1 cellular context compared by ENCODE assay signal in the genomic region with DNA sequence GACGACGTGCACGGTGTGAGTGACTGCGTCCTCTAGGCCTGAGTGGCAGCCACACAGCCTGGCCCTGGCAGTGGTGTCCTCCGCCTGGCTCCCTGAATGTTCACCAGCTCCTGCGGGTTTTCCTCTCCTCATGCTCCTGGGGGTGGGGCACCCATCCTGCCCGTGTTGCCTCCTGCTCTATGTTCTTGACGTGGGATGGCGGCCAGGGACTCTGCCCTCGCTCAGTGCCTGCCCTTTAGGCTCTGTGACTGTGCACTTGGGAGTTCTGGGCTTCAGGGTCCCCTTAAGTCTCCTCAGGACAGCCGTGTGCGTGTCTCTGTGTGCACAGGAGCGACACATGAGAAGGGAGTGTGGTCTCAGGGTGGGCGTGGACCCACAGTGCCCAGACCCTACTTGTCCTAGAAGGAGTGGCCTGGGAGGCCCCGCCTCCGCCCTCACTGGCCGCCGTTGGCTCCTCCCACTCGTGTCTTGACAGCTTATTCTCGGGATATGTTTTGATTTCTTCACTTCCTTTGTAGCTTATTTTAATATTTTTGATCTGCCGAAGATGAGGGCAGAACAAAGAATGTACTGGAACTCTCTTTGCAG.
TF ChIP-seq lines count a peak whose summit lies in the region.

No MANE protein-coding gene starts in this region.

TF ChIP-seq in HepG2, 621 proteins besides CTCF, POLR2A, EP300 and RAD21 (continued from another document and continues in another):
- no peak for TF ChIP-seq ZNF232 (CRISPR knock-in tag; IDR thresholded peaks at IDR 0.05; ENCODE audit: borderline replicate concordance)
- TF ChIP-seq TOE1 (CRISPR knock-in tag; IDR thresholded peaks at IDR 0.05): no peak
- no peak for TF ChIP-seq NR2F1 (CRISPR knock-in tag; IDR thresholded peaks at IDR 0.05)
- TF ChIP-seq, protein P1, sequence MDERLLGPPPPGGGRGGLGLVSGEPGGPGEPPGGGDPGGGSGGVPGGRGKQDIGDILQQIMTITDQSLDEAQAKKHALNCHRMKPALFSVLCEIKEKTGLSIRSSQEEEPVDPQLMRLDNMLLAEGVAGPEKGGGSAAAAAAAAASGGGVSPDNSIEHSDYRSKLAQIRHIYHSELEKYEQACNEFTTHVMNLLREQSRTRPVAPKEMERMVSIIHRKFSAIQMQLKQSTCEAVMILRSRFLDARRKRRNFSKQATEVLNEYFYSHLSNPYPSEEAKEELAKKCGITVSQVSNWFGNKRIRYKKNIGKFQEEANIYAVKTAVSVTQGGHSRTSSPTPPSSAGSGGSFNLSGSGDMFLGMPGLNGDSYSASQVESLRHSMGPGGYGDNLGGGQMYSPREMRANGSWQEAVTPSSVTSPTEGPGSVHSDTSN (CRISPR knock-in tag; IDR thresholded peaks at IDR 0.05): no peak
- no peak for TF ChIP-seq ZNF549 (CRISPR knock-in tag; IDR thresholded peaks at IDR 0.05)
- TF ChIP-seq, protein P2, sequence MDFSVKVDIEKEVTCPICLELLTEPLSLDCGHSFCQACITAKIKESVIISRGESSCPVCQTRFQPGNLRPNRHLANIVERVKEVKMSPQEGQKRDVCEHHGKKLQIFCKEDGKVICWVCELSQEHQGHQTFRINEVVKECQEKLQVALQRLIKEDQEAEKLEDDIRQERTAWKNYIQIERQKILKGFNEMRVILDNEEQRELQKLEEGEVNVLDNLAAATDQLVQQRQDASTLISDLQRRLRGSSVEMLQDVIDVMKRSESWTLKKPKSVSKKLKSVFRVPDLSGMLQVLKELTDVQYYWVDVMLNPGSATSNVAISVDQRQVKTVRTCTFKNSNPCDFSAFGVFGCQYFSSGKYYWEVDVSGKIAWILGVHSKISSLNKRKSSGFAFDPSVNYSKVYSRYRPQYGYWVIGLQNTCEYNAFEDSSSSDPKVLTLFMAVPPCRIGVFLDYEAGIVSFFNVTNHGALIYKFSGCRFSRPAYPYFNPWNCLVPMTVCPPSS (IDR thresholded peaks at IDR 0.05): no peak
- TF ChIP-seq ETV5 (CRISPR knock-in tag; IDR thresholded peaks at IDR 0.05; ENCODE audit: borderline replicate concordance): no peak
- TF ChIP-seq ZNF713 (CRISPR knock-in tag; IDR thresholded peaks at IDR 0.05): no peak
- TF ChIP-seq ZNF331 (CRISPR knock-in tag; IDR thresholded peaks at IDR 0.05): no peak
- TF ChIP-seq ZNF274 (CRISPR knock-in tag; IDR thresholded peaks at IDR 0.05): no peak
- no peak for TF ChIP-seq SETDB1 (CRISPR knock-in tag; IDR thresholded peaks at IDR 0.05; ENCODE audit: borderline replicate concordance)
- TF ChIP-seq, protein P3, sequence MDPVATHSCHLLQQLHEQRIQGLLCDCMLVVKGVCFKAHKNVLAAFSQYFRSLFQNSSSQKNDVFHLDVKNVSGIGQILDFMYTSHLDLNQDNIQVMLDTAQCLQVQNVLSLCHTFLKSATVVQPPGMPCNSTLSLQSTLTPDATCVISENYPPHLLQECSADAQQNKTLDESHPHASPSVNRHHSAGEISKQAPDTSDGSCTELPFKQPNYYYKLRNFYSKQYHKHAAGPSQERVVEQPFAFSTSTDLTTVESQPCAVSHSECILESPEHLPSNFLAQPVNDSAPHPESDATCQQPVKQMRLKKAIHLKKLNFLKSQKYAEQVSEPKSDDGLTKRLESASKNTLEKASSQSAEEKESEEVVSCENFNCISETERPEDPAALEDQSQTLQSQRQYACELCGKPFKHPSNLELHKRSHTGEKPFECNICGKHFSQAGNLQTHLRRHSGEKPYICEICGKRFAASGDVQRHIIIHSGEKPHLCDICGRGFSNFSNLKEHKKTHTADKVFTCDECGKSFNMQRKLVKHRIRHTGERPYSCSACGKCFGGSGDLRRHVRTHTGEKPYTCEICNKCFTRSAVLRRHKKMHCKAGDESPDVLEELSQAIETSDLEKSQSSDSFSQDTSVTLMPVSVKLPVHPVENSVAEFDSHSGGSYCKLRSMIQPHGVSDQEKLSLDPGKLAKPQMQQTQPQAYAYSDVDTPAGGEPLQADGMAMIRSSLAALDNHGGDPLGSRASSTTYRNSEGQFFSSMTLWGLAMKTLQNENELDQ (CRISPR knock-in tag; IDR thresholded peaks at IDR 0.05; ENCODE audit: borderline replicate concordance): no peak
- no peak for TF ChIP-seq REPIN1 (CRISPR knock-in tag; IDR thresholded peaks at IDR 0.05; ENCODE audit: borderline replicate concordance, low read depth)
- no peak for TF ChIP-seq MED13 (CRISPR knock-in tag; IDR thresholded peaks at IDR 0.05)
- TF ChIP-seq, protein P4, sequence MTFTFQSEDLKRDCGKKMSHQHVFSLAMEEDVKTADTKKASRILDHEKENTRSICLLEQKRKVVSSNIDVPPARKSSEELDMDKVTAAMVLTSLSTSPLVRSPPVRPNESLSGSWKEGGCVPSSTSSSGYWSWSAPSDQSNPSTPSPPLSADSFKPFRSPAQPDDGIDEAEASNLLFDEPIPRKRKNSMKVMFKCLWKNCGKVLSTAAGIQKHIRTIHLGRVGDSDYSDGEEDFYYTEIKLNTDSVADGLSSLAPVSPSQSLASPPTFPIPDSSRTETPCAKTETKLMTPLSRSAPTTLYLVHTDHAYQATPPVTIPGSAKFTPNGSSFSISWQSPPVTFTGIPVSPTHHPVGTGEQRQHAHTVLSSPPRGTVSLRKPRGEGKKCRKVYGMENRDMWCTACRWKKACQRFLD (CRISPR knock-in tag; IDR thresholded peaks at IDR 0.05; ENCODE audit: borderline replicate concordance): no peak
- TF ChIP-seq, protein P5, sequence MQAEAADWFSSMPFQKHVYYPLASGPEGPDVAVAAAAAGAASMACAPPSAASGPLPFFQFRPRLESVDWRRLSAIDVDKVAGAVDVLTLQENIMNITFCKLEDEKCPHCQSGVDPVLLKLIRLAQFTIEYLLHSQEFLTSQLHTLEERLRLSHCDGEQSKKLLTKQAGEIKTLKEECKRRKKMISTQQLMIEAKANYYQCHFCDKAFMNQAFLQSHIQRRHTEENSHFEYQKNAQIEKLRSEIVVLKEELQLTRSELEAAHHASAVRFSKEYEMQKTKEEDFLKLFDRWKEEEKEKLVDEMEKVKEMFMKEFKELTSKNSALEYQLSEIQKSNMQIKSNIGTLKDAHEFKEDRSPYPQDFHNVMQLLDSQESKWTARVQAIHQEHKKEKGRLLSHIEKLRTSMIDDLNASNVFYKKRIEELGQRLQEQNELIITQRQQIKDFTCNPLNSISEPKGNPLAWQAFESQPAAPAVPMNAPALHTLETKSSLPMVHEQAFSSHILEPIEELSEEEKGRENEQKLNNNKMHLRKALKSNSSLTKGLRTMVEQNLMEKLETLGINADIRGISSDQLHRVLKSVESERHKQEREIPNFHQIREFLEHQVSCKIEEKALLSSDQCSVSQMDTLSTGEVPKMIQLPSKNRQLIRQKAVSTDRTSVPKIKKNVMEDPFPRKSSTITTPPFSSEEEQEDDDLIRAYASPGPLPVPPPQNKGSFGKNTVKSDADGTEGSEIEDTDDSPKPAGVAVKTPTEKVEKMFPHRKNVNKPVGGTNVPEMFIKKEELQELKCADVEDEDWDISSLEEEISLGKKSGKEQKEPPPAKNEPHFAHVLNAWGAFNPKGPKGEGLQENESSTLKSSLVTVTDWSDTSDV (CRISPR knock-in tag; IDR thresholded peaks at IDR 0.05): no peak
- no peak for TF ChIP-seq HOXA5 (CRISPR knock-in tag; IDR thresholded peaks at IDR 0.05)
- TF ChIP-seq ZSCAN31 (CRISPR knock-in tag; IDR thresholded peaks at IDR 0.05; ENCODE audit: low read depth): no peak
- no peak for TF ChIP-seq EED (CRISPR knock-in tag; IDR thresholded peaks at IDR 0.05)
- TF ChIP-seq MYC (CRISPR knock-in tag; IDR thresholded peaks at IDR 0.05; ENCODE audit: borderline replicate concordance): peak; percentile 49; the same call in 1 of the 2 replicates
- TF ChIP-seq SALL1 (CRISPR knock-in tag; IDR thresholded peaks at IDR 0.05): no peak; the same call in none of the 2 replicates
- peak; percentile 79; the same call in 1 of the 2 replicates for TF ChIP-seq SAP130 (CRISPR knock-in tag; IDR thresholded peaks at IDR 0.05; ENCODE audit: low read depth)
- TF ChIP-seq ERF (CRISPR knock-in tag; IDR thresholded peaks at IDR 0.05): 0 out of 2 replicates have a peak, but pooled peaks have one; percentile 22
- TF ChIP-seq MXI1 (IDR thresholded peaks at IDR 0.05; ENCODE audit: borderline replicate concordance, low read depth, low read length): peak; percentile 62; the same call in 1 of the 3 replicates
- no peak for TF ChIP-seq TOPORS (CRISPR knock-in tag; IDR thresholded peaks at IDR 0.05)
- TF ChIP-seq HDAC6 (IDR thresholded peaks at IDR 0.05; ENCODE audit: low read depth, low read length): no peak
- no peak for TF ChIP-seq CREM (IDR thresholded peaks at IDR 0.05)
- no peak for TF ChIP-seq CREM (CRISPR knock-in tag; IDR thresholded peaks at IDR 0.05)
- TF ChIP-seq, protein P6, sequence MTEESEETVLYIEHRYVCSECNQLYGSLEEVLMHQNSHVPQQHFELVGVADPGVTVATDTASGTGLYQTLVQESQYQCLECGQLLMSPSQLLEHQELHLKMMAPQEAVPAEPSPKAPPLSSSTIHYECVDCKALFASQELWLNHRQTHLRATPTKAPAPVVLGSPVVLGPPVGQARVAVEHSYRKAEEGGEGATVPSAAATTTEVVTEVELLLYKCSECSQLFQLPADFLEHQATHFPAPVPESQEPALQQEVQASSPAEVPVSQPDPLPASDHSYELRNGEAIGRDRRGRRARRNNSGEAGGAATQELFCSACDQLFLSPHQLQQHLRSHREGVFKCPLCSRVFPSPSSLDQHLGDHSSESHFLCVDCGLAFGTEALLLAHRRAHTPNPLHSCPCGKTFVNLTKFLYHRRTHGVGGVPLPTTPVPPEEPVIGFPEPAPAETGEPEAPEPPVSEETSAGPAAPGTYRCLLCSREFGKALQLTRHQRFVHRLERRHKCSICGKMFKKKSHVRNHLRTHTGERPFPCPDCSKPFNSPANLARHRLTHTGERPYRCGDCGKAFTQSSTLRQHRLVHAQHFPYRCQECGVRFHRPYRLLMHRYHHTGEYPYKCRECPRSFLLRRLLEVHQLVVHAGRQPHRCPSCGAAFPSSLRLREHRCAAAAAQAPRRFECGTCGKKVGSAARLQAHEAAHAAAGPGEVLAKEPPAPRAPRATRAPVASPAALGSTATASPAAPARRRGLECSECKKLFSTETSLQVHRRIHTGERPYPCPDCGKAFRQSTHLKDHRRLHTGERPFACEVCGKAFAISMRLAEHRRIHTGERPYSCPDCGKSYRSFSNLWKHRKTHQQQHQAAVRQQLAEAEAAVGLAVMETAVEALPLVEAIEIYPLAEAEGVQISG (CRISPR knock-in tag; IDR thresholded peaks at IDR 0.05): no peak
- TF ChIP-seq SMAD3 (CRISPR knock-in tag; IDR thresholded peaks at IDR 0.05): no peak
- TF ChIP-seq, protein P7, sequence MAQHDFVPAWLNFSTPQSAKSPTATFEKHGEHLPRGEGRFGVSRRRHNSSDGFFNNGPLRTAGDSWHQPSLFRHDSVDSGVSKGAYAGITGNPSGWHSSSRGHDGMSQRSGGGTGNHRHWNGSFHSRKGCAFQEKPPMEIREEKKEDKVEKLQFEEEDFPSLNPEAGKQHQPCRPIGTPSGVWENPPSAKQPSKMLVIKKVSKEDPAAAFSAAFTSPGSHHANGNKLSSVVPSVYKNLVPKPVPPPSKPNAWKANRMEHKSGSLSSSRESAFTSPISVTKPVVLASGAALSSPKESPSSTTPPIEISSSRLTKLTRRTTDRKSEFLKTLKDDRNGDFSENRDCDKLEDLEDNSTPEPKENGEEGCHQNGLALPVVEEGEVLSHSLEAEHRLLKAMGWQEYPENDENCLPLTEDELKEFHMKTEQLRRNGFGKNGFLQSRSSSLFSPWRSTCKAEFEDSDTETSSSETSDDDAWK (CRISPR knock-in tag; IDR thresholded peaks at IDR 0.05): no peak
- TF ChIP-seq AHR (CRISPR knock-in tag; IDR thresholded peaks at IDR 0.05): no peak
- no peak for TF ChIP-seq ZKSCAN5 (CRISPR knock-in tag; IDR thresholded peaks at IDR 0.05)
- no peak for TF ChIP-seq NPAS2 (CRISPR knock-in tag; IDR thresholded peaks at IDR 0.05; ENCODE audit: borderline replicate concordance)
- TF ChIP-seq, protein P8, sequence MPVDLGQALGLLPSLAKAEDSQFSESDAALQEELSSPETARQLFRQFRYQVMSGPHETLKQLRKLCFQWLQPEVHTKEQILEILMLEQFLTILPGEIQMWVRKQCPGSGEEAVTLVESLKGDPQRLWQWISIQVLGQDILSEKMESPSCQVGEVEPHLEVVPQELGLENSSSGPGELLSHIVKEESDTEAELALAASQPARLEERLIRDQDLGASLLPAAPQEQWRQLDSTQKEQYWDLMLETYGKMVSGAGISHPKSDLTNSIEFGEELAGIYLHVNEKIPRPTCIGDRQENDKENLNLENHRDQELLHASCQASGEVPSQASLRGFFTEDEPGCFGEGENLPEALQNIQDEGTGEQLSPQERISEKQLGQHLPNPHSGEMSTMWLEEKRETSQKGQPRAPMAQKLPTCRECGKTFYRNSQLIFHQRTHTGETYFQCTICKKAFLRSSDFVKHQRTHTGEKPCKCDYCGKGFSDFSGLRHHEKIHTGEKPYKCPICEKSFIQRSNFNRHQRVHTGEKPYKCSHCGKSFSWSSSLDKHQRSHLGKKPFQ (CRISPR knock-in tag; IDR thresholded peaks at IDR 0.05; ENCODE audit: insufficient replicate concordance): peak; percentile 56
- TF ChIP-seq ZNF224 (CRISPR knock-in tag; IDR thresholded peaks at IDR 0.05): no peak
- TF ChIP-seq, protein P9, sequence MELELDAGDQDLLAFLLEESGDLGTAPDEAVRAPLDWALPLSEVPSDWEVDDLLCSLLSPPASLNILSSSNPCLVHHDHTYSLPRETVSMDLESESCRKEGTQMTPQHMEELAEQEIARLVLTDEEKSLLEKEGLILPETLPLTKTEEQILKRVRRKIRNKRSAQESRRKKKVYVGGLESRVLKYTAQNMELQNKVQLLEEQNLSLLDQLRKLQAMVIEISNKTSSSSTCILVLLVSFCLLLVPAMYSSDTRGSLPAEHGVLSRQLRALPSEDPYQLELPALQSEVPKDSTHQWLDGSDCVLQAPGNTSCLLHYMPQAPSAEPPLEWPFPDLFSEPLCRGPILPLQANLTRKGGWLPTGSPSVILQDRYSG (CRISPR knock-in tag; IDR thresholded peaks at IDR 0.05): no peak
- TF ChIP-seq GATAD2A (CRISPR knock-in tag; IDR thresholded peaks at IDR 0.05): no peak; the same call in 1 of the 2 replicates
- TF ChIP-seq ZFYVE20 (CRISPR knock-in tag; IDR thresholded peaks at IDR 0.05; ENCODE audit: borderline replicate concordance, low read depth): no peak
- no peak for TF ChIP-seq ZNF879 (CRISPR knock-in tag; IDR thresholded peaks at IDR 0.05)
- no peak for TF ChIP-seq MBNL3 (CRISPR knock-in tag; conservative IDR thresholded peaks at IDR 0.05)
- TF ChIP-seq, protein P10, sequence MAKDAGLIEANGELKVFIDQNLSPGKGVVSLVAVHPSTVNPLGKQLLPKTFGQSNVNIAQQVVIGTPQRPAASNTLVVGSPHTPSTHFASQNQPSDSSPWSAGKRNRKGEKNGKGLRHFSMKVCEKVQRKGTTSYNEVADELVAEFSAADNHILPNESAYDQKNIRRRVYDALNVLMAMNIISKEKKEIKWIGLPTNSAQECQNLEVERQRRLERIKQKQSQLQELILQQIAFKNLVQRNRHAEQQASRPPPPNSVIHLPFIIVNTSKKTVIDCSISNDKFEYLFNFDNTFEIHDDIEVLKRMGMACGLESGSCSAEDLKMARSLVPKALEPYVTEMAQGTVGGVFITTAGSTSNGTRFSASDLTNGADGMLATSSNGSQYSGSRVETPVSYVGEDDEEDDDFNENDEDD (CRISPR knock-in tag; IDR thresholded peaks at IDR 0.05; ENCODE audit: borderline replicate concordance): no peak
- TF ChIP-seq RXRA (CRISPR knock-in tag; IDR thresholded peaks at IDR 0.05): no peak
- TF ChIP-seq ASH2L (IDR thresholded peaks at IDR 0.05; ENCODE audit: insufficient read length, low read depth, low read length): no peak
- no peak for TF ChIP-seq ZNF724P (CRISPR knock-in tag; IDR thresholded peaks at IDR 0.05; ENCODE audit: borderline replicate concordance)
- no peak for TF ChIP-seq NR2F6 (IDR thresholded peaks at IDR 0.05)
- TF ChIP-seq NR2F6 (CRISPR knock-in tag; IDR thresholded peaks at IDR 0.05): peak; percentile 3; the same call in 1 of the 2 replicates
